ENCODE assay signal across 7 cellular contexts in genomic region chr22:20982563-20982882, GRCh38. TPM values are rescaled to one million over a fixed set of nuclear protein-coding genes. Genes with fewer than 3 reads are reported as not detected.
DNase-seq lines count a peak whose midpoint lies in the region; ATAC-seq, FAIRE-seq and TF ChIP-seq lines count a peak whose summit lies in the region.

No MANE protein-coding gene starts in this region.

- no peaks in the 10 kb centered on the region for H3K9me2 ChIP-seq in MM.1S (replicated peaks; ENCODE audit: insufficient read depth, low read length)

- dilution Hi-C loops in endothelial cell of umbilical vein (cut with MboI; ENCODE audit: extremely low pct_ligation_motif_present, low sequenced_read_pairs), result no loop called here

- H3K4me3 ChIP-seq in MM.1S (ENCODE audit: low read length) (peak overlapping the region; percentile 76), endothelial cell of umbilical vein (replicated peaks in 1 of 3; ENCODE audit: insufficient read depth in 1 of 3, low read depth in 1 of 3, low read length in 3 of 3) (peak overlapping the region; percentile 54 to 92 (median 65)), neutrophil (ENCODE audit: low read depth in 1 of 2, low read length in 1 of 2) (peak overlapping the region; percentile 76 to 84)

- H3K9ac ChIP-seq in MM.1S (ENCODE audit: low read length) (peak overlapping the region; percentile 74), endothelial cell of umbilical vein (replicated peaks; ENCODE audit: extremely low read depth, insufficient read depth, low read length) (peak overlapping the region; percentile 70)

- TF ChIP-seq POLR2A in endothelial cell of umbilical vein (IDR thresholded peaks at IDR 0.05; ENCODE audit: low read depth, low read length), result no peak

- no peaks in the 10 kb centered on the region for H3K36me3 ChIP-seq in MM.1S (replicated peaks; ENCODE audit: insufficient read depth, low read length)
- peaks cover under 1 to 13% of the 10 kb centered on the region in 2 experiments for H3K36me3 ChIP-seq in endothelial cell of umbilical vein (ENCODE audit: control insufficient read depth in 2 of 2, extremely low read depth in 1 of 2, insufficient read depth in 2 of 2, low read length in 2 of 2)
- H3K36me3 ChIP-seq in neutrophil, result peaks cover 10% of the 10 kb centered on the region

- H3K4me1 ChIP-seq in MM.1S (ENCODE audit: low read length) (peaks cover 13% of the 10 kb centered on the region; the same call in 1 of the 2 replicates), endothelial cell of umbilical vein (ENCODE audit: control insufficient read depth, extremely low read depth, insufficient read depth, low read length) (peaks cover 17% of the 10 kb centered on the region), neutrophil (ENCODE audit: control insufficient read depth in 1 of 2, insufficient read depth in 1 of 2, low read depth in 1 of 2, low read length in 1 of 2) (peaks cover 27 to 29% of the 10 kb centered on the region in 2 experiments)

- H3K4me2 ChIP-seq in MM.1S (ENCODE audit: low read depth, low read length) (peak overlapping the region; percentile 90), endothelial cell of umbilical vein (ENCODE audit: insufficient read depth, low read length) (peak overlapping the region; percentile 79)

- intact Hi-C loops in endothelial cell of umbilical vein (cut with micrococcal nuclease), result loop anchor here (1.0 kb wide), 3 partner anchors 20 to 97 kb away; partner anchors contain the start of gene THAP7

- no peak for FAIRE-seq in endothelial cell of umbilical vein (lab: Jason Lieb, UNC)

- H4K20me1 ChIP-seq in MM.1S (ENCODE audit: insufficient read depth, low read length), result no peaks in the 10 kb centered on the region
- no peaks in the 10 kb centered on the region for H4K20me1 ChIP-seq in endothelial cell of umbilical vein (replicated peaks; ENCODE audit: control insufficient read depth, extremely low read depth, insufficient read depth, low read length)

- H3K79me2 ChIP-seq in MM.1S (ENCODE audit: low read length) (peaks cover 17% of the 10 kb centered on the region), endothelial cell of umbilical vein (ENCODE audit: control insufficient read depth, insufficient read depth, low read length) (peaks cover 17% of the 10 kb centered on the region)

- no peaks in the 10 kb centered on the region for H3F3A ChIP-seq in MM.1S (ENCODE audit: insufficient read depth, low read length)

- H3K9me3 ChIP-seq in MM.1S (replicated peaks; ENCODE audit: insufficient read depth, low read length) (no peaks in the 10 kb centered on the region), endothelial cell of umbilical vein (replicated peaks; ENCODE audit: control insufficient read depth, insufficient read depth, low read length) (peaks cover 5% of the 10 kb centered on the region), neutrophil (no peaks in the 10 kb centered on the region)

- no TSS peak for BruUV-seq in endothelial cell of umbilical vein (replicated peaks; lab: Mats Ljungman, UMichigan)

- no peak overlapping the region for H3K27ac ChIP-seq in MM.1S (ENCODE audit: low read length)
- H3K27ac ChIP-seq in endothelial cell of umbilical vein (ENCODE audit: insufficient read depth, low read depth, low read length), result no peak overlapping the region
- peak overlapping the region; percentile 76 for H3K27ac ChIP-seq in neutrophil

- peak; percentile 14 for ATAC-seq in GM21528 (IDR thresholded peaks at IDR 0.05; ENCODE audit: low FRiP score, unreplicated experiment)

- no peak for DNase-seq in MM.1S
- no peak for DNase-seq in endothelial cell of umbilical vein (ENCODE audit: low read depth, low spot score)
- DNase-seq in SIG-M5 treated with dmso at 0.1 percent for 504 hours (lab: John Stamatoyannopoulos, UW; ENCODE audit: unreplicated experiment), result no peak
- no peak for DNase-seq in SIG-M5 (lab: John Stamatoyannopoulos, UW)
- no peak for DNase-seq in kidney tubule cell (ENCODE audit: low spot score)

- POLR2A ChIA-PET in endothelial cell of umbilical vein (lab: Charles Lee), result interaction anchor here (0.6 to 1.5 kb wide), 8 partner anchors 10 to 1917 kb away, joined by 3 to 10 read pairs (median 4); partner anchors contain the start of genes CRKL and THAP7

- CTCF ChIA-PET in endothelial cell of umbilical vein (lab: Charles Lee), result interaction anchor here (0.6 to 2.5 kb wide), 12 partner anchors 8 to 178 kb away, joined by 3 to 31 read pairs (median 8); partner anchors contain the start of genes CRKL and THAP7

- no peaks in the 10 kb centered on the region for H3K9me1 ChIP-seq in endothelial cell of umbilical vein (replicated peaks; ENCODE audit: control insufficient read depth, extremely low read depth, insufficient read depth, low read length)

- TF ChIP-seq CTCF in MM.1S (IDR thresholded peaks at IDR 0.05; ENCODE audit: low read length), result no peak
- TF ChIP-seq CTCF in endothelial cell of umbilical vein (IDR thresholded peaks at IDR 0.05; ENCODE audit: extremely low read depth in 1 of 2, insufficient read depth in 1 of 2, low read depth in 1 of 2, low read length in 2 of 2), result no peak
- TF ChIP-seq CTCF in neutrophil (IDR thresholded peaks at IDR 0.05), result no peak

- H3K27me3 ChIP-seq in MM.1S (replicated peaks; ENCODE audit: insufficient read depth, low read length) (peaks cover 4% of the 10 kb centered on the region; the same call in 1 of the 2 replicates), endothelial cell of umbilical vein (ENCODE audit: control insufficient read depth in 2 of 2, insufficient read depth in 2 of 2, low read length in 2 of 2) (no peaks in the 10 kb centered on the region), neutrophil (peaks cover 9% of the 10 kb centered on the region)

- H2AFZ ChIP-seq in MM.1S (ENCODE audit: low read length), result peak overlapping the region; percentile 76
- H2AFZ ChIP-seq in endothelial cell of umbilical vein (ENCODE audit: low read depth, low read length), result peak overlapping the region; percentile 92

TF ChIP-seq in endothelial cell of umbilical vein, 7 proteins besides CTCF, POLR2A, EP300 and RAD21 (continues in another document):
- TF ChIP-seq GATA2 (IDR thresholded peaks at IDR 0.05; ENCODE audit: insufficient read depth, insufficient read length, low read depth, low read length) (no peak), EZH2 (IDR thresholded peaks at IDR 0.05; ENCODE audit: borderline replicate concordance, low read depth, low read length, severe bottlenecking) (no peak), MAX (IDR thresholded peaks at IDR 0.05; ENCODE audit: insufficient read depth, insufficient read length) (no peak), JUN (IDR thresholded peaks at IDR 0.05; ENCODE audit: borderline replicate concordance, insufficient read depth, insufficient read length, low read depth) (no peak)

RNA-seq across cellular contexts. Expression of gene LZTR1, which starts 0.4 kb away (rescaled TPM):
- 60.1 and 86.8 TPM in 2 replicates for total RNA-seq in endothelial cell of umbilical vein
- polyA plus RNA-seq in endothelial cell of umbilical vein, result 56.6 and 60.7 TPM in 2 replicates
- 32.0 and 33.6 TPM in 2 replicates for polyA plus RNA-seq in endothelial cell of umbilical vein (2011; cell fraction: cytosol; rRNA removed)
- polyA plus RNA-seq in endothelial cell of umbilical vein (2011; cell fraction: nucleus; rRNA removed), result 361 and 407 TPM in 2 replicates
- polyA plus RNA-seq in endothelial cell of umbilical vein (2012), result 42.2 and 53.4 TPM in 2 replicates
- polyA minus RNA-seq in endothelial cell of umbilical vein, result 84.9 and 108 TPM in 2 replicates
- 10.4 TPM for polyA minus RNA-seq in endothelial cell of umbilical vein (2011; cell fraction: cytosol; rRNA and poly(A)+ RNA removed)
- 64.3 and 102 TPM in 2 replicates for polyA minus RNA-seq in endothelial cell of umbilical vein (2011; cell fraction: nucleus; rRNA and poly(A)+ RNA removed)

RNA-seq across cellular contexts. Expression of gene AIFM3, which starts 15.5 kb away (rescaled TPM):
- total RNA-seq in endothelial cell of umbilical vein, result not detected in 2 replicates
- 0.11 and 0.15 TPM in 2 replicates for polyA plus RNA-seq in endothelial cell of umbilical vein
- polyA plus RNA-seq in endothelial cell of umbilical vein (2011; cell fraction: cytosol; rRNA removed), result 0.08 TPM in 2 replicates
- 0.49 and 0.70 TPM in 2 replicates for polyA plus RNA-seq in endothelial cell of umbilical vein (2011; cell fraction: nucleus; rRNA removed)
- 0.32 and 0.42 TPM in 2 replicates for polyA plus RNA-seq in endothelial cell of umbilical vein (2012)
- polyA minus RNA-seq in endothelial cell of umbilical vein, result not detected in 2 replicates
- not detected for polyA minus RNA-seq in endothelial cell of umbilical vein (2011; cell fraction: cytosol; rRNA and poly(A)+ RNA removed)
- not detected in 2 replicates for polyA minus RNA-seq in endothelial cell of umbilical vein (2011; cell fraction: nucleus; rRNA and poly(A)+ RNA removed)

RNA-seq across cellular contexts. Expression of gene THAP7, which starts 19.4 kb away (rescaled TPM):
- total RNA-seq in endothelial cell of umbilical vein, result 13.5 and 14.9 TPM in 2 replicates
- polyA plus RNA-seq in endothelial cell of umbilical vein, result 24.4 and 33.0 TPM in 2 replicates
- polyA plus RNA-seq in endothelial cell of umbilical vein (2011; cell fraction: cytosol; rRNA removed), result 12.7 and 18.7 TPM in 2 replicates
- polyA plus RNA-seq in endothelial cell of umbilical vein (2011; cell fraction: nucleus; rRNA removed), result 25.1 and 27.2 TPM in 2 replicates
- 8.0 and 11.0 TPM in 2 replicates for polyA plus RNA-seq in endothelial cell of umbilical vein (2012)
- polyA minus RNA-seq in endothelial cell of umbilical vein, result 12.4 and 13.0 TPM in 2 replicates
- polyA minus RNA-seq in endothelial cell of umbilical vein (2011; cell fraction: cytosol; rRNA and poly(A)+ RNA removed), result 18.0 TPM
- polyA minus RNA-seq in endothelial cell of umbilical vein (2011; cell fraction: nucleus; rRNA and poly(A)+ RNA removed), result 14.9 and 21.5 TPM in 2 replicates

RNA-seq across cellular contexts. Expression of gene P2RX6, which starts 32.4 kb away (rescaled TPM):
- total RNA-seq in endothelial cell of umbilical vein, result not detected in 2 replicates
- polyA plus RNA-seq in endothelial cell of umbilical vein, result 0.06 TPM in 1 of 2 replicates, not detected in the other
- 0.04 TPM in 1 of 2 replicates, not detected in the other for polyA plus RNA-seq in endothelial cell of umbilical vein (2011; cell fraction: cytosol; rRNA removed)
- 0.20 and 0.21 TPM in 2 replicates for polyA plus RNA-seq in endothelial cell of umbilical vein (2011; cell fraction: nucleus; rRNA removed)
- 0.07 TPM in 1 of 2 replicates, not detected in the other for polyA plus RNA-seq in endothelial cell of umbilical vein (2012)
- 0.19 and 0.28 TPM in 2 replicates for polyA minus RNA-seq in endothelial cell of umbilical vein
- 1.0 TPM for polyA minus RNA-seq in endothelial cell of umbilical vein (2011; cell fraction: cytosol; rRNA and poly(A)+ RNA removed)
- polyA minus RNA-seq in endothelial cell of umbilical vein (2011; cell fraction: nucleus; rRNA and poly(A)+ RNA removed), result not detected in 2 replicates

RNA-seq across cellular contexts. Expression of gene SLC7A4, which starts 49.8 kb away (rescaled TPM):
- total RNA-seq in endothelial cell of umbilical vein, result not detected in 2 replicates
- polyA plus RNA-seq in endothelial cell of umbilical vein, result not detected in 2 replicates
- polyA plus RNA-seq in endothelial cell of umbilical vein (2011; cell fraction: cytosol; rRNA removed), result not detected in 2 replicates
- polyA plus RNA-seq in endothelial cell of umbilical vein (2011; cell fraction: nucleus; rRNA removed), result not detected in 2 replicates
- polyA plus RNA-seq in endothelial cell of umbilical vein (2012), result not detected in 2 replicates
- not detected in 2 replicates for polyA minus RNA-seq in endothelial cell of umbilical vein
- not detected for polyA minus RNA-seq in endothelial cell of umbilical vein (2011; cell fraction: cytosol; rRNA and poly(A)+ RNA removed)
- polyA minus RNA-seq in endothelial cell of umbilical vein (2011; cell fraction: nucleus; rRNA and poly(A)+ RNA removed), result not detected in 2 replicates
